14 cellular contexts compared by ENCODE assay signal in genomic region chr11:125082611-125083311, GRCh38. TPM values are rescaled to one million over a fixed set of nuclear protein-coding genes. Genes with fewer than 3 reads are reported as not detected.
A peak's percentile ranks its signal among the peaks of the same experiment; 100 is the strongest.
DNase-seq lines count a peak whose midpoint lies in the region; FAIRE-seq and TF ChIP-seq lines count a peak whose summit lies in the region.
"Had no signal": no experiment of that assay in that cellular context is flagged by ENCODE, and none has a peak within 500 bp of the region (broad histone marks: within the 10 kb centered on the region; RNA-seq: fewer than 3 reads in every experiment).

No MANE protein-coding gene starts in this region.

- peak overlapping the region in 1 of 4 donors; percentile 14 for H3K27ac ChIP-seq in tibial nerve
- H3K27ac ChIP-seq: ascending aorta, neutrophil, SK-N-MC had no signal

- intact Hi-C loops in activated T-helper 1 cell treated with anti-CD3 and anti-CD28 coated beads, Interleukin-12 subunit alpha, Interleukin-12 subunit beta, Interleukin-2, Interleukin-4 antibody, amounts not matched to agents 30 ng/mL and 10 ng/mL and 1 ng/mL, durations not matched to agents 14 hours and 24 hours and 36 hours (cut with micrococcal nuclease): no loop called here

- FAIRE-seq in HTR-8/SVneo (lab: Jason Lieb, UNC): peak; percentile 46
- FAIRE-seq: GM18507 had no signal

- H3K4me1 ChIP-seq in tibial nerve: peaks cover 0 to 7% (median 0%) of the 10 kb centered on the region in 4 donors
- H3K4me1 ChIP-seq: ascending aorta had no signal

- no peaks in the 10 kb centered on the region for H3K9me3 Mint-ChIP-seq in activated T-helper 1 cell treated with anti-CD3 and anti-CD28 coated beads, Interleukin-12 subunit alpha, Interleukin-12 subunit beta, Interleukin-2, Interleukin-4 antibody, amounts not matched to agents 30 ng/mL and 10 ng/mL and 1 ng/mL, durations not matched to agents 14 hours and 24 hours and 36 hours
- H3K9me3 Mint-ChIP-seq: CD4-positive, alpha-beta memory T cell had no signal

- H3K36me3 ChIP-seq in tibial nerve: no peaks in the 10 kb centered on the region
- H3K36me3 ChIP-seq: ascending aorta, neutrophil had no signal

- no peak for TF ChIP-seq POLR2A in tibial nerve (IDR thresholded peaks at IDR 0.05)

- TF ChIP-seq EP300 in tibial nerve (IDR thresholded peaks at IDR 0.05): no peak

- H3K36me3 Mint-ChIP-seq in activated T-helper 1 cell treated with anti-CD3 and anti-CD28 coated beads, Interleukin-12 subunit alpha, Interleukin-12 subunit beta, Interleukin-2, Interleukin-4 antibody, amounts not matched to agents 30 ng/mL and 10 ng/mL and 1 ng/mL, durations not matched to agents 14 hours and 24 hours and 36 hours (ENCODE audit: low read depth): no peaks in the 10 kb centered on the region
- H3K36me3 Mint-ChIP-seq: CD4-positive, alpha-beta memory T cell had no signal

- TF ChIP-seq CTCF in choroid plexus epithelial cell (conservative IDR thresholded peaks at IDR 0.05; ENCODE audit: low read depth, low read length) (no peak), tibial nerve (IDR thresholded peaks at IDR 0.05) (no peak)

- no peak overlapping the region for H3K4me3 Mint-ChIP-seq in activated T-helper 1 cell treated with anti-CD3 and anti-CD28 coated beads, Interleukin-12 subunit alpha, Interleukin-12 subunit beta, Interleukin-2, Interleukin-4 antibody, amounts not matched to agents 30 ng/mL and 10 ng/mL and 1 ng/mL, durations not matched to agents 14 hours and 24 hours and 36 hours
- H3K4me3 Mint-ChIP-seq: CD4-positive, alpha-beta memory T cell had no signal

- H3K27ac Mint-ChIP-seq in activated T-helper 1 cell treated with anti-CD3 and anti-CD28 coated beads, Interleukin-12 subunit alpha, Interleukin-12 subunit beta, Interleukin-2, Interleukin-4 antibody, amounts not matched to agents 30 ng/mL and 10 ng/mL and 1 ng/mL, durations not matched to agents 14 hours and 24 hours and 36 hours: no peak overlapping the region
- H3K27ac Mint-ChIP-seq: CD4-positive, alpha-beta memory T cell had no signal

- H3K4me3 ChIP-seq in choroid plexus epithelial cell (ENCODE audit: low read depth, low read length) (no peak overlapping the region), tibial nerve (no peak overlapping the region)
- H3K4me3 ChIP-seq: ascending aorta, SK-N-MC had no signal

- no peaks in the 10 kb centered on the region for H3K9me3 ChIP-seq in tibial nerve
- H3K9me3 ChIP-seq: ascending aorta, neutrophil had no signal

- 42 to 62% methylated on average over 7 to 10 of the region's 10 CpGs for WGBS in tibial nerve, 2 donors

- H3K27me3 ChIP-seq in tibial nerve: no peaks in the 10 kb centered on the region
- H3K27me3 ChIP-seq: ascending aorta, neutrophil had no signal

- no peaks in the 10 kb centered on the region for H3K4me1 Mint-ChIP-seq in activated T-helper 1 cell treated with anti-CD3 and anti-CD28 coated beads, Interleukin-12 subunit alpha, Interleukin-12 subunit beta, Interleukin-2, Interleukin-4 antibody, amounts not matched to agents 30 ng/mL and 10 ng/mL and 1 ng/mL, durations not matched to agents 14 hours and 24 hours and 36 hours (ENCODE audit: low read depth)

- no peaks in the 10 kb centered on the region for H3K27me3 Mint-ChIP-seq in activated T-helper 1 cell treated with anti-CD3 and anti-CD28 coated beads, Interleukin-12 subunit alpha, Interleukin-12 subunit beta, Interleukin-2, Interleukin-4 antibody, amounts not matched to agents 30 ng/mL and 10 ng/mL and 1 ng/mL, durations not matched to agents 14 hours and 24 hours and 36 hours (ENCODE audit: insufficient read depth)

- peak; percentile 80 for DNase-seq in AG20443 (ENCODE audit: low spot score)
- peak; percentile 56 for DNase-seq in HTR-8/SVneo (ENCODE audit: insufficient read length, low spot score)
- peak; percentile 90 for DNase-seq in choroid plexus epithelial cell (ENCODE audit: low read depth)
- peak; percentile 83 for DNase-seq in myocyte (ENCODE audit: low read depth)
- no peak for DNase-seq in activated naive CD4-positive, alpha-beta T cell treated with anti-CD3 and anti-CD28 coated beads, Interleukin-2, amount 50 U/mL, for 16 hours
- DNase-seq in activated T-helper 1 cell treated with anti-CD3 and anti-CD28 coated beads, Interleukin-12 subunit alpha, Interleukin-12 subunit beta, Interleukin-2, Interleukin-4 antibody, amounts not matched to agents 30 ng/mL and 10 ng/mL and 1 ng/mL, durations not matched to agents 14 hours and 24 hours and 36 hours (ENCODE audit: low spot score): no peak
- no peak for DNase-seq in tibial nerve (ENCODE audit: low spot score in 2 of 2)
- no peak for DNase-seq in activated CD8-positive, alpha-beta memory T cell treated with anti-CD3 and anti-CD28 coated beads, Interleukin-2, amount 50 U/mL, for 48 hours
- DNase-seq: CD4-positive, alpha-beta memory T cell; NCI-H2171 had no signal

RNA-seq across cellular contexts. Expression of gene SLC37A2, which starts 19.7 kb away (rescaled TPM):
- total RNA-seq in myocyte (0.99 and 1.0 TPM in 2 replicates), tibial nerve (10 to 100 TPM in 1 of 4 donors, 1 to 10 TPM in 3; 3.9 to 11.4 (median 7.2) TPM)
- polyA plus RNA-seq in myocyte (2012): 0.29 TPM
- total RNA-seq in activated T-helper 1 cell treated with anti-CD3 and anti-CD28 coated beads, Interleukin-12 subunit alpha, Interleukin-12 subunit beta, Interleukin-2, Interleukin-4 antibody, amounts not matched to agents 30 ng/mL and 10 ng/mL and 1 ng/mL, durations not matched to agents 14 hours and 24 hours and 36 hours: 0.13 and 0.17 TPM in 2 replicates
- polyA plus RNA-seq: CD4-positive, alpha-beta memory T cell had no signal

RNA-seq across cellular contexts. Expression of gene TMEM218, which starts 28.7 kb away (rescaled TPM):
- 24.4 and 30.8 TPM in 2 replicates for total RNA-seq in myocyte
- polyA plus RNA-seq in myocyte (2012): 23.0 TPM
- total RNA-seq in activated T-helper 1 cell treated with anti-CD3 and anti-CD28 coated beads, Interleukin-12 subunit alpha, Interleukin-12 subunit beta, Interleukin-2, Interleukin-4 antibody, amounts not matched to agents 30 ng/mL and 10 ng/mL and 1 ng/mL, durations not matched to agents 14 hours and 24 hours and 36 hours: 14.6 and 18.0 TPM in 2 replicates
- total RNA-seq in tibial nerve: 10 to 100 TPM; 17.2 to 30.6 (median 20.7) TPM

Comparison
In these comparisons a context has a peak if more than half of its experiments do, and no peak if none do; other contexts are left out.
1. DNase-seq: peak in AG20443 (single experiment), HTR-8/SVneo (single experiment), choroid plexus epithelial cell (single experiment) and myocyte (single experiment); none in activated naive CD4-positive, alpha-beta T cell treated with anti-CD3 and anti-CD28 coated beads, Interleukin-2, amount 50 U/mL, for 16 hours (single experiment), activated T-helper 1 cell treated with anti-CD3 and anti-CD28 coated beads, Interleukin-12 subunit alpha, Interleukin-12 subunit beta, Interleukin-2, Interleukin-4 antibody, amounts not matched to agents 30 ng/mL and 10 ng/mL and 1 ng/mL, durations not matched to agents 14 hours and 24 hours and 36 hours (single experiment), tibial nerve (0 of 2) and activated CD8-positive, alpha-beta memory T cell treated with anti-CD3 and anti-CD28 coated beads, Interleukin-2, amount 50 U/mL, for 48 hours (single experiment).